ENCODE assay signal across 9 cellular contexts in the genomic region with DNA sequence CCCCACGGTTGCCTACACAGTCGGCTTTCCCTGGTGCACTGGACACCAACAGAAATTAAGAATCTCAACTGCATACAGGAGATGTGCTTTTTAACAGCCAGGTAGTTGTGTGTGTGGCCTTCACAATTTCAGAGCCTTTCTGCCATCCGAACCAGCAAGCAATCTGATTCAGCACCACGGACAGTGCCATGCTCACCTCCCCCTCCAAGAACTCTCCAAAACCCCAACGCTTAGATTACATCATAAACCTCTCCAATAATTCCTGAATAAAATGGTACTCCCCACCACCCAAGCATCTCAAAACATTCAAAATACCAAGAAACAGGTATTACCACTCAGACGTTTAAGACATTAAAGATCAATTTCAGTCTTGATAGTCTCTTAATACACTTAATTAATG. TPM values are rescaled to one million over a fixed set of nuclear protein-coding genes. Genes with fewer than 3 reads are reported as not detected.
A peak's percentile ranks its signal among the peaks of the same experiment; 100 is the strongest.
DNase-seq lines count a peak whose midpoint lies in the region; ATAC-seq, FAIRE-seq and TF ChIP-seq lines count a peak whose summit lies in the region.
"Had no signal": no experiment of that assay in that cellular context is flagged by ENCODE, and none has a peak within 500 bp of the region (broad histone marks: within the 10 kb centered on the region; RNA-seq: fewer than 3 reads in every experiment).

No MANE protein-coding gene starts in this region.

- peak; percentile 33 for DNase-seq in SIG-M5 treated with dmso at 0.1 percent for 504 hours (lab: John Stamatoyannopoulos, UW; ENCODE audit: unreplicated experiment)
- no peak for DNase-seq in SIG-M5 (lab: John Stamatoyannopoulos, UW)
- peak; percentile 60 for DNase-seq in activated CD4-positive, alpha-beta memory T cell treated with anti-CD3 and anti-CD28 coated beads for 36 hours
- DNase-seq in fibroblast of the aortic adventitia (ENCODE audit: low read depth): peak; percentile 74
- DNase-seq in small intestine: peak; percentile 46
- no peak for DNase-seq in CD14-positive monocyte (ENCODE audit: low spot score)

- H3K9me3 ChIP-seq in small intestine (ENCODE audit: control insufficient read depth, low read depth): no peaks in the 10 kb centered on the region

- CTCF ChIA-PET in activated CD4-positive, alpha-beta memory T cell treated with anti-CD3 and anti-CD28 coated beads for 36 hours (lab: Charles Lee): interaction anchor here (1.2 kb wide), 1 partner anchor 77 kb away, joined by 3 read pairs; no protein-coding TSS in a partner anchor

- ATAC-seq in HG03159 (IDR thresholded peaks at IDR 0.05; ENCODE audit: unreplicated experiment) (no peak), HG02623 (IDR thresholded peaks at IDR 0.05; ENCODE audit: unreplicated experiment) (no peak)

- H3K4me1 Mint-ChIP-seq in activated CD4-positive, alpha-beta memory T cell treated with anti-CD3 and anti-CD28 coated beads for 36 hours (ENCODE audit: low read depth): peaks cover 70% of the 10 kb centered on the region
- peaks cover 22% of the 10 kb centered on the region for H3K4me1 Mint-ChIP-seq in CD14-positive monocyte

- no peak for TF ChIP-seq CTCF in fibroblast of the aortic adventitia (IDR thresholded peaks at IDR 0.05; ENCODE audit: insufficient read depth, low read length)
- TF ChIP-seq CTCF in CD14-positive monocyte (IDR thresholded peaks at IDR 0.05): no peak

- H3K36me3 ChIP-seq in small intestine (ENCODE audit: control insufficient read depth in 2 of 2, insufficient read depth in 2 of 2, low read length in 2 of 2): peaks cover 0 to 8% of the 10 kb centered on the region in 2 donors

- POLR2A ChIA-PET in activated CD4-positive, alpha-beta memory T cell treated with anti-CD3 and anti-CD28 coated beads for 36 hours (lab: Charles Lee): no interaction called here

- peaks cover 2 to 6% of the 10 kb centered on the region in 2 donors for H3K4me1 ChIP-seq in small intestine (ENCODE audit: control insufficient read depth in 2 of 2, insufficient read depth in 1 of 2, low read depth in 1 of 2, low read length in 1 of 2)

- FAIRE-seq in small intestine (lab: Jason Lieb, UNC): no peak
- FAIRE-seq: A204.1 had no signal

- H3K9me3 Mint-ChIP-seq in activated CD4-positive, alpha-beta memory T cell treated with anti-CD3 and anti-CD28 coated beads for 36 hours: no peaks in the 10 kb centered on the region
- no peaks in the 10 kb centered on the region for H3K9me3 Mint-ChIP-seq in CD14-positive monocyte

- no peak overlapping the region for H3K27ac Mint-ChIP-seq in activated CD4-positive, alpha-beta memory T cell treated with anti-CD3 and anti-CD28 coated beads for 36 hours
- peak overlapping the region in 1 of 7 donors; percentile 1 for H3K27ac Mint-ChIP-seq in CD14-positive monocyte

- no peaks in the 10 kb centered on the region for H3K27me3 ChIP-seq in small intestine (ENCODE audit: control insufficient read depth in 2 of 2, insufficient read depth in 2 of 2, low read length in 2 of 2)

- H3K4me3 ChIP-seq in fibroblast of the aortic adventitia (ENCODE audit: low read depth, low read length) (no peak overlapping the region), small intestine (ENCODE audit: low read depth in 1 of 2, low read length in 2 of 2) (no peak overlapping the region)

- intact Hi-C loops in activated CD4-positive, alpha-beta memory T cell treated with anti-CD3 and anti-CD28 coated beads for 36 hours (cut with micrococcal nuclease): no loop called here
- intact Hi-C loops in CD14-positive monocyte (cut with micrococcal nuclease): no loop called here

- H3K4me3 Mint-ChIP-seq in activated CD4-positive, alpha-beta memory T cell treated with anti-CD3 and anti-CD28 coated beads for 36 hours: no peak overlapping the region
- H3K4me3 Mint-ChIP-seq in CD14-positive monocyte: no peak overlapping the region

- no peaks in the 10 kb centered on the region for H3K27me3 Mint-ChIP-seq in activated CD4-positive, alpha-beta memory T cell treated with anti-CD3 and anti-CD28 coated beads for 36 hours
- no peaks in the 10 kb centered on the region for H3K27me3 Mint-ChIP-seq in CD14-positive monocyte (ENCODE audit: low read depth in 3 of 3)

- WGBS in small intestine, 3 donors: 21 to 40% (median 34%) methylated on average over 6 of the region's 6 CpGs

- H3K36me3 Mint-ChIP-seq in activated CD4-positive, alpha-beta memory T cell treated with anti-CD3 and anti-CD28 coated beads for 36 hours: peaks cover 23% of the 10 kb centered on the region
- peaks cover 22 to 34% of the 10 kb centered on the region in 2 donors for H3K36me3 Mint-ChIP-seq in CD14-positive monocyte

- H3K27ac ChIP-seq in small intestine (ENCODE audit: low read depth in 1 of 2, low read length in 1 of 2): no peak overlapping the region

RNA-seq across cellular contexts. Expression of a gene that starts 31.8 kb away (rescaled TPM):
- 100 to 1,000 TPM; 154 to 170 TPM for total RNA-seq in activated CD4-positive, alpha-beta memory T cell treated with anti-CD3 and anti-CD28 coated beads for 36 hours
- total RNA-seq in fibroblast of the aortic adventitia (ENCODE audit: low replicate concordance): 55.3 and 141 TPM in 2 replicates
- polyA plus RNA-seq in small intestine: 10 to 100 TPM; 31.6 to 39.6 (median 32.4) TPM
- 1 to 10 TPM; 2.4 to 4.1 TPM for polyA plus RNA-seq in CD14-positive monocyte

RNA-seq across cellular contexts. Expression of a gene that starts 49.7 kb away (rescaled TPM):
- not detected for total RNA-seq in activated CD4-positive, alpha-beta memory T cell treated with anti-CD3 and anti-CD28 coated beads for 36 hours
- not detected in 2 replicates for total RNA-seq in fibroblast of the aortic adventitia (ENCODE audit: low replicate concordance)
- polyA plus RNA-seq in small intestine: not detected
- not detected for polyA plus RNA-seq in CD14-positive monocyte

Comparison
In these comparisons a context has a peak if more than half of its experiments do, and no peak if none do; other contexts are left out.
1. DNase-seq: peak in SIG-M5 treated with dmso at 0.1 percent for 504 hours (single experiment), activated CD4-positive, alpha-beta memory T cell treated with anti-CD3 and anti-CD28 coated beads for 36 hours (single experiment), fibroblast of the aortic adventitia (single experiment) and small intestine (single experiment); none in SIG-M5 (single experiment) and CD14-positive monocyte (single experiment).